Comparison of ENCODE assay signal across 19 cellular contexts in genomic region chr20:35237486-35237885, GRCh38. TPM values are rescaled to one million over a fixed set of nuclear protein-coding genes. Genes with fewer than 3 reads are reported as not detected.
DNase-seq lines count a peak whose midpoint lies in the region; TF ChIP-seq lines count a peak whose summit lies in the region.
"Had no signal": no experiment of that assay in that cellular context is flagged by ENCODE, and none has a peak within 500 bp of the region (broad histone marks: within the 10 kb centered on the region; RNA-seq: fewer than 3 reads in every experiment).

No MANE protein-coding gene starts in this region.

- no peaks in the 10 kb centered on the region for H3K27me3 ChIP-seq in HL-60 (ENCODE audit: insufficient read depth, poor library complexity, severe bottlenecking)
- no peaks in the 10 kb centered on the region for H3K27me3 ChIP-seq in HAP-1 (ENCODE audit: low read depth)

- H3K27ac ChIP-seq in HL-60 (replicated peaks), result peak overlapping the region; percentile 62
- H3K27ac ChIP-seq: PC-9, SJCRH30 had no signal

- H3K4me3 ChIP-seq in AG09309 (ENCODE audit: control insufficient read depth, low read depth, low read length) (no peak overlapping the region), HL-60 (replicated peaks; ENCODE audit: insufficient read depth, low read length) (no peak overlapping the region), fibroblast of mammary gland (ENCODE audit: control insufficient read depth, low read depth, low read length) (no peak overlapping the region), HAP-1 (no peak overlapping the region)
- H3K4me3 ChIP-seq: PC-9, SJCRH30 had no signal

- peaks cover 2% of the 10 kb centered on the region for H3K36me3 Mint-ChIP-seq in osteocyte (ENCODE audit: unreplicated experiment)

- peaks cover 6% of the 10 kb centered on the region for H3K9me3 Mint-ChIP-seq in osteocyte (ENCODE audit: unreplicated experiment)
- H3K9me3 Mint-ChIP-seq: CD4-positive, CD25-positive, alpha-beta regulatory T cell had no signal

- H3K27me3 Mint-ChIP-seq in osteocyte (ENCODE audit: unreplicated experiment), result peaks cover 6% of the 10 kb centered on the region
- H3K27me3 Mint-ChIP-seq: CD4-positive, CD25-positive, alpha-beta regulatory T cell had no signal

- no peak overlapping the region for H3K4me3 Mint-ChIP-seq in osteocyte (ENCODE audit: unreplicated experiment)
- H3K4me3 Mint-ChIP-seq: CD4-positive, CD25-positive, alpha-beta regulatory T cell had no signal

- in situ Hi-C loops in HAP-1 (cut with MboI; ENCODE audit: low sequenced_read_pairs), result no loop called here

- no peaks in the 10 kb centered on the region for H3K36me3 ChIP-seq in HAP-1 (replicated peaks)
- H3K36me3 ChIP-seq: SJCRH30 had no signal

- no peak overlapping the region for H3K27ac Mint-ChIP-seq in osteocyte (ENCODE audit: unreplicated experiment)
- H3K27ac Mint-ChIP-seq: CD4-positive, CD25-positive, alpha-beta regulatory T cell had no signal

- DNase-seq in AG09309 (ENCODE audit: low read depth) (peak; percentile 16), EL (peak; percentile 83), HL-60 (ENCODE audit: low read depth in 1 of 2, low spot score in 1 of 2) (peak in 1 of 2 experiments; percentile 78), fibroblast of mammary gland (ENCODE audit: low read depth) (peak; percentile 14), HAP-1 (ENCODE audit: low spot score in 2 of 2) (no peak), hepatic stellate cell (ENCODE audit: low spot score) (no peak), osteocyte (ENCODE audit: extremely low spot score, unreplicated experiment) (no peak), hippocampal formation (lab: John Stamatoyannopoulos, UW) (no peak)
- DNase-seq: CD4-positive, CD25-positive, alpha-beta regulatory T cell; COR-L47; DMS 273 treated with DMSO at 0.1 percent for 48 hours; DND-41; NCI-H1417 treated with DMSO at 0.1 percent for 48 hours; NCI-H187 treated with DMSO at 0.1 percent for 48 hours; NCI-H226; PC-9; SJCRH30 had no signal

- TF ChIP-seq CTCF in AG09309 (IDR thresholded peaks at IDR 0.05; ENCODE audit: control insufficient read depth, insufficient read depth, low read depth, low read length, missing control alignments) (no peak), HL-60 (IDR thresholded peaks at IDR 0.05; ENCODE audit: insufficient read depth, low read length) (no peak), fibroblast of mammary gland (conservative IDR thresholded peaks at IDR 0.05; ENCODE audit: control insufficient read depth, insufficient read depth, low read depth, low read length) (no peak), osteocyte (IDR thresholded peaks at IDR 0.05) (no peak)

- H3K4me1 ChIP-seq in HAP-1, result peaks cover 13% of the 10 kb centered on the region
- H3K4me1 ChIP-seq: SJCRH30 had no signal

- peaks cover 17% of the 10 kb centered on the region for H3K4me1 Mint-ChIP-seq in osteocyte (ENCODE audit: unreplicated experiment)

- H3K9me3 ChIP-seq in HAP-1, result no peaks in the 10 kb centered on the region

RNA-seq across cellular contexts. Expression of gene MMP24, which starts 11.0 kb away (rescaled TPM):
- total RNA-seq in osteocyte, result 0.54 and 0.63 TPM in 2 replicates
- total RNA-seq: CD4-positive, CD25-positive, alpha-beta regulatory T cell; MCF 10A; SJCRH30 had no signal

RNA-seq across cellular contexts. Expression of gene MMP24OS, which starts 40.4 kb away (rescaled TPM):
- 118 and 120 TPM in 2 replicates for total RNA-seq in osteocyte

RNA-seq across cellular contexts. Expression of gene EIF6, which starts 47.1 kb away (rescaled TPM):
- total RNA-seq in osteocyte, result 131 and 136 TPM in 2 replicates

RNA-seq across cellular contexts. Expression of gene FAM83C, which starts 54.7 kb away (rescaled TPM):
- total RNA-seq in osteocyte, result not detected in 2 replicates
- total RNA-seq: CD4-positive, CD25-positive, alpha-beta regulatory T cell; H1; MCF 10A; PC-9; SJCRH30 had no signal

Comparison
In these comparisons a context has a peak if more than half of its experiments do, and no peak if none do; other contexts are left out.
1. DNase-seq: peak in AG09309 (single experiment), EL (single experiment) and fibroblast of mammary gland (single experiment); none in HAP-1 (0 of 2), hepatic stellate cell (single experiment), osteocyte (single experiment) and hippocampal formation (0 of 2).